ENCODE assay signal across 23 cellular contexts in genomic region chr6:139044250-139044649, GRCh38.
"Had no signal": no experiment of that assay in that cellular context is flagged by ENCODE, and none has a peak within 500 bp of the region (broad histone marks: within the 10 kb centered on the region; RNA-seq: fewer than 3 reads in every experiment).

No MANE protein-coding gene starts in this region.

- H3K4me1 ChIP-seq: SJCRH30 had no signal

- H3K4me3 ChIP-seq: MG63, SJCRH30 had no signal

- H3K27ac ChIP-seq: SJCRH30 had no signal

- DNase-seq: Karpas-422, KG1, MG63, NCI-H1092, NCI-H1105 treated with DMSO at 0.1 percent for 48 hours, NCI-H1417 treated with DMSO at 0.1 percent for 48 hours, NCI-H146, NCI-H1694 treated with DMSO at 0.1 percent for 48 hours, NCI-H1930, NCI-H2081, NCI-H2107, NCI-H226, NCI-H446, NCI-H510A, NCI-H524 treated with DMSO at 0.1 percent for 48 hours, NCI-H69, NCI-H774, PC-3, SHP77 treated with DMSO at 0.1 percent for 48 hours, SJCRH30 had no signal

- ATAC-seq: Panc1, PC-3, Right ventricle myocardium inferior, SK-N-SH treated with all-trans-retinoic acid at 6 μM for 48 hours had no signal

- H3K27me3 ChIP-seq: MG63, SJCRH30 had no signal

- H3K9me3 ChIP-seq: MG63, SJCRH30 had no signal

- H3K36me3 ChIP-seq: MG63 had no signal
